1 cellular context compared by ENCODE assay signal in genomic region chr22:29301716-29302401, GRCh38.
TF ChIP-seq lines count a peak whose summit lies in the region.

No MANE protein-coding gene starts in this region.

TF ChIP-seq in GM23338, 12 proteins besides CTCF, POLR2A, EP300 and RAD21 (continued from another document):
- TF ChIP-seq, protein P1, sequence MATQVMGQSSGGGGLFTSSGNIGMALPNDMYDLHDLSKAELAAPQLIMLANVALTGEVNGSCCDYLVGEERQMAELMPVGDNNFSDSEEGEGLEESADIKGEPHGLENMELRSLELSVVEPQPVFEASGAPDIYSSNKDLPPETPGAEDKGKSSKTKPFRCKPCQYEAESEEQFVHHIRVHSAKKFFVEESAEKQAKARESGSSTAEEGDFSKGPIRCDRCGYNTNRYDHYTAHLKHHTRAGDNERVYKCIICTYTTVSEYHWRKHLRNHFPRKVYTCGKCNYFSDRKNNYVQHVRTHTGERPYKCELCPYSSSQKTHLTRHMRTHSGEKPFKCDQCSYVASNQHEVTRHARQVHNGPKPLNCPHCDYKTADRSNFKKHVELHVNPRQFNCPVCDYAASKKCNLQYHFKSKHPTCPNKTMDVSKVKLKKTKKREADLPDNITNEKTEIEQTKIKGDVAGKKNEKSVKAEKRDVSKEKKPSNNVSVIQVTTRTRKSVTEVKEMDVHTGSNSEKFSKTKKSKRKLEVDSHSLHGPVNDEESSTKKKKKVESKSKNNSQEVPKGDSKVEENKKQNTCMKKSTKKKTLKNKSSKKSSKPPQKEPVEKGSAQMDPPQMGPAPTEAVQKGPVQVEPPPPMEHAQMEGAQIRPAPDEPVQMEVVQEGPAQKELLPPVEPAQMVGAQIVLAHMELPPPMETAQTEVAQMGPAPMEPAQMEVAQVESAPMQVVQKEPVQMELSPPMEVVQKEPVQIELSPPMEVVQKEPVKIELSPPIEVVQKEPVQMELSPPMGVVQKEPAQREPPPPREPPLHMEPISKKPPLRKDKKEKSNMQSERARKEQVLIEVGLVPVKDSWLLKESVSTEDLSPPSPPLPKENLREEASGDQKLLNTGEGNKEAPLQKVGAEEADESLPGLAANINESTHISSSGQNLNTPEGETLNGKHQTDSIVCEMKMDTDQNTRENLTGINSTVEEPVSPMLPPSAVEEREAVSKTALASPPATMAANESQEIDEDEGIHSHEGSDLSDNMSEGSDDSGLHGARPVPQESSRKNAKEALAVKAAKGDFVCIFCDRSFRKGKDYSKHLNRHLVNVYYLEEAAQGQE (IDR thresholded peaks at IDR 0.05; ENCODE audit: unreplicated experiment) = no peak
- TF ChIP-seq JUNB (IDR thresholded peaks at IDR 0.05; ENCODE audit: unreplicated experiment) = no peak
- TF ChIP-seq EZH2 (IDR thresholded peaks at IDR 0.05; ENCODE audit: low read depth, unreplicated experiment) = no peak
- no peak for TF ChIP-seq ZNF114 (CRISPR knock-in tag; IDR thresholded peaks at IDR 0.05)
- TF ChIP-seq STAT1 (IDR thresholded peaks at IDR 0.05; ENCODE audit: unreplicated experiment) = no peak
